8 cellular contexts compared by ENCODE assay signal in the genomic region with DNA sequence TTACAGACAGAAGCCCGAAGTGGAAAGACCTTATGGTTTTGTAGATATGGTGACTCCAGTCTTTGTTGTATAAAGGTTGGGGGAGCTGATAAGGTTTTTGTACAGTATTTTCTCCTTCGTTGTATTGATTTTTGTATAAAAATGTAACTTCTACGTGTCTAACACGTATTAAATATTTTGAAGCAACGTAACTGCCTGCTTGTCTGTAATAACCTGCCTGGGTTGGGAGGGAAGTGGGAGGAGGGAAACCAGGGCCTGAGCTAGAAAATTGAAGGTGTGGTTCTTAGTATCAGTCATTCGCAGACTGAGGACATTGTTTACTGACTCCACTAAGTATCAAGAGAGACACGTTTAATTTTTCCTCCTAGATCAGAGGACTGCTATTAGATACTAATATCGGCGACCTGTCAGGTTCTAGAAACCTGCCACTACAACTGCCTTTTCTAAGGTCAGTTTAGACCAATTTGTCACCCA. TPM values are rescaled to one million over a fixed set of nuclear protein-coding genes. Genes with fewer than 3 reads are reported as not detected.
A peak's percentile ranks its signal among the peaks of the same experiment; 100 is the strongest.
DNase-seq lines count a peak whose midpoint lies in the region; ATAC-seq and TF ChIP-seq lines count a peak whose summit lies in the region.

No MANE protein-coding gene starts in this region.

- no peak overlapping the region for H3K9ac ChIP-seq in H9 (ENCODE audit: extremely low read depth, insufficient read length, low read length)
- H3K9ac ChIP-seq in SK-N-MC (ENCODE audit: insufficient read length): peak overlapping the region; percentile 74
- peak overlapping the region; percentile 81 to 96 for H3K9ac ChIP-seq in colonic mucosa (ENCODE audit: low read depth in 2 of 2, low read length in 2 of 2)

- no peak overlapping the region for H3T11ph ChIP-seq in H9 (ENCODE audit: low read length)

- H3K4me1 ChIP-seq in H9 (ENCODE audit: insufficient read depth, low read length) (peaks cover 3% of the 10 kb centered on the region; the same call in 1 of the 2 replicates), colonic mucosa (peaks cover 4% of the 10 kb centered on the region)

- no peak overlapping the region for H2BK5ac ChIP-seq in H9 (ENCODE audit: insufficient read length, low read length)

- peaks cover 37 to 43% of the 10 kb centered on the region in 2 experiments for H3K4me1 Mint-ChIP-seq in H9
- H3K4me1 Mint-ChIP-seq in natural killer cell treated with Interleukin-12 subunit alpha and Interleukin-12 subunit beta and Interleukin-15 and Interleukin-18, amount 100 ng/mL, for 72 hours (ENCODE audit: low read depth in 2 of 2): peaks cover 48 to 58% of the 10 kb centered on the region in 2 donors

- no peak overlapping the region for H4K91ac ChIP-seq in H9 (ENCODE audit: insufficient read length, low read depth, low read length)

- peaks cover 39% of the 10 kb centered on the region for H3K27me3 Mint-ChIP-seq in H9 (ENCODE audit: low read depth)
- H3K27me3 Mint-ChIP-seq in natural killer cell treated with Interleukin-12 subunit alpha and Interleukin-12 subunit beta and Interleukin-15 and Interleukin-18, amount 100 ng/mL, for 72 hours: no peaks in the 10 kb centered on the region

- ATAC-seq in natural killer cell treated with Interleukin-12 subunit alpha and Interleukin-12 subunit beta and Interleukin-15 and Interleukin-18, amount 100 ng/mL, for 72 hours: peak in 1 of 2 donors; percentile 34
- no peak for ATAC-seq in HG03139 (IDR thresholded peaks at IDR 0.05; ENCODE audit: unreplicated experiment)

- H3K79me2 ChIP-seq in H9 (ENCODE audit: insufficient read depth, low read length): no peaks in the 10 kb centered on the region

- H3K56ac ChIP-seq in H9 (ENCODE audit: insufficient read length, low read depth, low read length): no peak overlapping the region

- H3K36me3 ChIP-seq in SK-N-MC (ENCODE audit: insufficient read depth, low read length) (no peaks in the 10 kb centered on the region), colonic mucosa (no peaks in the 10 kb centered on the region)

- H2BK15ac ChIP-seq in H9 (ENCODE audit: low read depth, low read length): no peak overlapping the region

- H2BK120ac ChIP-seq in H9 (ENCODE audit: low read depth, low read length, poor library complexity, severe bottlenecking): no peak overlapping the region

- H2AFZ ChIP-seq in H9 (ENCODE audit: low read length): no peak overlapping the region

- peaks cover 2% of the 10 kb centered on the region for H4K20me1 ChIP-seq in H9 (ENCODE audit: control insufficient read depth, insufficient read depth, insufficient read length)

- H3K4me3 ChIP-seq in SK-N-MC (peak overlapping the region; percentile 96), colonic mucosa (peak overlapping the region; percentile 60)

- H3K23me2 ChIP-seq in H9 (ENCODE audit: insufficient read length, low read depth, low read length, poor library complexity, severe bottlenecking): peaks cover 14% of the 10 kb centered on the region

- no peaks in the 10 kb centered on the region for H3K79me1 ChIP-seq in H9 (ENCODE audit: insufficient read depth, low read depth, low read length, poor library complexity, severe bottlenecking)

- H3K27ac Mint-ChIP-seq in H9: no peak overlapping the region
- peak overlapping the region; percentile 96 to 98 for H3K27ac Mint-ChIP-seq in natural killer cell treated with Interleukin-12 subunit alpha and Interleukin-12 subunit beta and Interleukin-15 and Interleukin-18, amount 100 ng/mL, for 72 hours

- no peak overlapping the region for H3K27ac ChIP-seq in H9 (ENCODE audit: insufficient read length, low read depth, low read length)
- H3K27ac ChIP-seq in SK-N-MC: peak overlapping the region; percentile 5; the same call in 1 of the 2 replicates
- H3K27ac ChIP-seq in colonic mucosa: peak overlapping the region; percentile 96

- H3K18ac ChIP-seq in H9 (ENCODE audit: insufficient read length, low read depth, low read length): no peak overlapping the region

- peaks cover 0 to 2% of the 10 kb centered on the region in 2 experiments; a peak in 2 of 5 replicates for H3K9me3 Mint-ChIP-seq in H9
- H3K9me3 Mint-ChIP-seq in natural killer cell treated with Interleukin-12 subunit alpha and Interleukin-12 subunit beta and Interleukin-15 and Interleukin-18, amount 100 ng/mL, for 72 hours: no peaks in the 10 kb centered on the region

- H3K23ac ChIP-seq in H9 (ENCODE audit: insufficient read length, low read depth, low read length): no peak overlapping the region

- WGBS in H9 (ENCODE audit: extremely low coverage, insufficient read length, low lambda C conversion rate): no CpG with 5 or more reads among the region's 9 CpGs

- H2AK5ac ChIP-seq in H9 (ENCODE audit: insufficient read length, low read length): no peak overlapping the region

- H3K36me3 Mint-ChIP-seq in H9 (ENCODE audit: insufficient read depth in 1 of 3, low read depth in 3 of 3): peaks cover 6 to 12% (median 8%) of the 10 kb centered on the region in 3 experiments; a peak in 5 of 7 replicates
- peaks cover 50% of the 10 kb centered on the region for H3K36me3 Mint-ChIP-seq in natural killer cell treated with Interleukin-12 subunit alpha and Interleukin-12 subunit beta and Interleukin-15 and Interleukin-18, amount 100 ng/mL, for 72 hours

- H3K4ac ChIP-seq in H9 (ENCODE audit: low read depth, low read length): no peak overlapping the region

- H3K9me3 ChIP-seq in H9 (ENCODE audit: control insufficient read depth, low read depth, low read length) (no peaks in the 10 kb centered on the region), SK-N-MC (ENCODE audit: low read depth, low read length) (no peaks in the 10 kb centered on the region), colonic mucosa (no peaks in the 10 kb centered on the region)

- peak overlapping the region; percentile 87 for H3K4me2 ChIP-seq in H9 (ENCODE audit: insufficient read depth, insufficient read length, low read length)

- H3K14ac ChIP-seq in H9 (ENCODE audit: insufficient read depth, low read length): no peak overlapping the region

- H3K4me3 Mint-ChIP-seq in H9: peak overlapping the region; percentile 92 to 99
- peak overlapping the region; percentile 97 for H3K4me3 Mint-ChIP-seq in natural killer cell treated with Interleukin-12 subunit alpha and Interleukin-12 subunit beta and Interleukin-15 and Interleukin-18, amount 100 ng/mL, for 72 hours

- H2BK20ac ChIP-seq in H9 (ENCODE audit: low read depth, low read length, poor library complexity, severe bottlenecking): no peak overlapping the region

- no peak for TF ChIP-seq CTCF in H9 (conservative IDR thresholded peaks at IDR 0.05)
- no peak for TF ChIP-seq CTCF in colonic mucosa (IDR thresholded peaks at IDR 0.05)

- H4K8ac ChIP-seq in H9 (replicated peaks; ENCODE audit: insufficient read length, low read depth, low read length): no peak overlapping the region

- H2BK12ac ChIP-seq in H9 (ENCODE audit: insufficient read length, low read depth, low read length): no peak overlapping the region

- intact Hi-C loops in colonic mucosa (cut with DNase I): no loop called here

- H3K27me3 ChIP-seq in H9 (ENCODE audit: insufficient read depth, low read length) (peaks cover 9% of the 10 kb centered on the region), colonic mucosa (no peaks in the 10 kb centered on the region)

- DNase-seq in H9 (no peak), SK-N-MC (ENCODE audit: low read depth, low spot score) (no peak), colonic mucosa (peak; percentile 70), dedifferentiated amniotic fluid mesenchymal stem cell (ENCODE audit: extremely low spot score) (no peak), OCI-M2 (lab: John Stamatoyannopoulos, UW; ENCODE audit: unreplicated experiment) (no peak), NCI-H774 (lab: John Stamatoyannopoulos, UW) (no peak)
- no peak for DNase-seq in natural killer cell treated with Interleukin-12 subunit alpha and Interleukin-12 subunit beta and Interleukin-15 and Interleukin-18, amount 100 ng/mL, for 72 hours (ENCODE audit: low spot score)

- H4K5ac ChIP-seq in H9 (ENCODE audit: insufficient read length, low read depth, low read length): no peak overlapping the region

RNA-seq across cellular contexts. Expression of a gene that starts 2.2 kb away (rescaled TPM):
- total RNA-seq in H9 (2021) (6.7 and 7.6 TPM in 2 replicates), colonic mucosa (10 to 100 TPM; 19.6 to 20.1 TPM)
- 10 to 100 TPM; 57.1 to 91.7 TPM for total RNA-seq in natural killer cell treated with Interleukin-12 subunit alpha and Interleukin-12 subunit beta and Interleukin-15 and Interleukin-18, amount 100 ng/mL, for 72 hours

RNA-seq across cellular contexts. Expression of a gene that starts 56.9 kb away (rescaled TPM):
- total RNA-seq in H9 (2021): 0.02 and 0.07 TPM in 2 replicates
- 1 to 10 TPM; 3.0 to 8.7 TPM for total RNA-seq in colonic mucosa
- 10 to 100 TPM; 26.9 to 70.4 TPM for total RNA-seq in natural killer cell treated with Interleukin-12 subunit alpha and Interleukin-12 subunit beta and Interleukin-15 and Interleukin-18, amount 100 ng/mL, for 72 hours

Comparison
In these comparisons a context has a peak if more than half of its experiments do, and no peak if none do; other contexts are left out.
1. H3K27ac Mint-ChIP-seq: peak in natural killer cell treated with Interleukin-12 subunit alpha and Interleukin-12 subunit beta and Interleukin-15 and Interleukin-18, amount 100 ng/mL, for 72 hours (2 of 2); none in H9 (0 of 3).